Comparison of ENCODE assay signal across 12 cellular contexts in genomic region chr4:97984545-97985131, GRCh38.
DNase-seq lines count a peak whose midpoint lies in the region; ATAC-seq and TF ChIP-seq lines count a peak whose summit lies in the region.
"Had no signal": no experiment of that assay in that cellular context is flagged by ENCODE, and none has a peak within 500 bp of the region (broad histone marks: within the 10 kb centered on the region; RNA-seq: fewer than 3 reads in every experiment).

No MANE protein-coding gene starts in this region.

- H3K36me3 Mint-ChIP-seq in activated CD4-positive, alpha-beta T cell treated with anti-CD3 and anti-CD28 coated beads for 36 hours (ENCODE audit: low read depth): no peaks in the 10 kb centered on the region
- no peaks in the 10 kb centered on the region for H3K36me3 Mint-ChIP-seq in endothelial cell (ENCODE audit: low read depth, unreplicated experiment)
- H3K36me3 Mint-ChIP-seq: IgD-negative memory B cell had no signal

- peak; percentile 23 for DNase-seq in activated CD4-positive, alpha-beta T cell treated with anti-CD3 and anti-CD28 coated beads for 36 hours
- DNase-seq in activated CD4-positive, alpha-beta T cell treated with anti-CD3 and anti-CD28 coated beads for 4 hours: no peak
- DNase-seq in endothelial cell (ENCODE audit: low spot score): peak; percentile 20
- DNase-seq in smooth muscle cell (lab: John Stamatoyannopoulos, UW; ENCODE audit: unreplicated experiment): no peak
- no peak for DNase-seq in RKO (ENCODE audit: low spot score)
- DNase-seq: body of pancreas, NCI-H446 treated with DMSO at 0.1 percent for 48 hours, T-helper 1 cell had no signal

- H2AFZ ChIP-seq in OCI-LY3 (ENCODE audit: low read depth, low read length) (no peak overlapping the region), smooth muscle cell (ENCODE audit: low read depth) (no peak overlapping the region)

- TF ChIP-seq CTCF in OCI-LY3 (IDR thresholded peaks at IDR 0.05; ENCODE audit: low read depth, low read length) (peak; percentile 67), endothelial cell (IDR thresholded peaks at IDR 0.05; ENCODE audit: unreplicated experiment) (peak; percentile 82), smooth muscle cell (IDR thresholded peaks at IDR 0.05; ENCODE audit: borderline replicate concordance, insufficient read depth, poor library complexity, severe bottlenecking) (peak; percentile 40)

- no peaks in the 10 kb centered on the region for H3K4me1 Mint-ChIP-seq in activated CD4-positive, alpha-beta T cell treated with anti-CD3 and anti-CD28 coated beads for 36 hours
- H3K4me1 Mint-ChIP-seq in endothelial cell (ENCODE audit: unreplicated experiment): no peaks in the 10 kb centered on the region
- H3K4me1 Mint-ChIP-seq: IgD-negative memory B cell had no signal

- H3K9ac ChIP-seq in OCI-LY3 (ENCODE audit: low read length) (no peak overlapping the region), smooth muscle cell (ENCODE audit: low read depth) (no peak overlapping the region)

- no peaks in the 10 kb centered on the region for H3F3A ChIP-seq in smooth muscle cell (ENCODE audit: low read depth)

- no peaks in the 10 kb centered on the region for H3K9me3 Mint-ChIP-seq in activated CD4-positive, alpha-beta T cell treated with anti-CD3 and anti-CD28 coated beads for 36 hours (ENCODE audit: low read depth)
- H3K9me3 Mint-ChIP-seq in endothelial cell (ENCODE audit: unreplicated experiment): no peaks in the 10 kb centered on the region
- H3K9me3 Mint-ChIP-seq: IgD-negative memory B cell had no signal

- no peak overlapping the region for H3K4me3 ChIP-seq in OCI-LY3 (ENCODE audit: low read length)
- no peak overlapping the region for H3K4me3 ChIP-seq in smooth muscle cell
- H3K4me3 ChIP-seq: body of pancreas had no signal

- WGBS in smooth muscle cell (ENCODE audit: low lambda C conversion rate): 56% methylated on average over 5 of the region's 5 CpGs

- no peaks in the 10 kb centered on the region for H3K9me3 ChIP-seq in OCI-LY3 (ENCODE audit: insufficient read depth, low read length)
- no peaks in the 10 kb centered on the region for H3K9me3 ChIP-seq in smooth muscle cell (replicated peaks; ENCODE audit: low read depth)
- H3K9me3 ChIP-seq: body of pancreas had no signal

- no peak overlapping the region for H3K27ac Mint-ChIP-seq in activated CD4-positive, alpha-beta T cell treated with anti-CD3 and anti-CD28 coated beads for 36 hours
- H3K27ac Mint-ChIP-seq in endothelial cell (ENCODE audit: unreplicated experiment): no peak overlapping the region
- H3K27ac Mint-ChIP-seq: IgD-negative memory B cell had no signal

- no peak for ATAC-seq in activated CD4-positive, alpha-beta T cell treated with anti-CD3 and anti-CD28 coated beads for 36 hours
- ATAC-seq in GM21723 (IDR thresholded peaks at IDR 0.05; ENCODE audit: unreplicated experiment) (no peak), HG02759 (IDR thresholded peaks at IDR 0.05; ENCODE audit: unreplicated experiment) (no peak)
- ATAC-seq: body of pancreas had no signal

- H3K36me3 ChIP-seq in OCI-LY3 (replicated peaks; ENCODE audit: low read depth, low read length) (no peaks in the 10 kb centered on the region), smooth muscle cell (ENCODE audit: low read depth) (no peaks in the 10 kb centered on the region)

- H3K27ac ChIP-seq in OCI-LY3 (ENCODE audit: low read length): no peak overlapping the region
- no peak overlapping the region for H3K27ac ChIP-seq in smooth muscle cell (ENCODE audit: low read depth)
- H3K27ac ChIP-seq: body of pancreas had no signal

- no peaks in the 10 kb centered on the region for H3K27me3 ChIP-seq in OCI-LY3 (ENCODE audit: low read depth, low read length)
- H3K27me3 ChIP-seq in smooth muscle cell (ENCODE audit: low read depth): no peaks in the 10 kb centered on the region
- H3K27me3 ChIP-seq: body of pancreas had no signal

- intact Hi-C loops in activated CD4-positive, alpha-beta T cell treated with anti-CD3 and anti-CD28 coated beads for 36 hours (cut with DNase I, micrococcal nuclease): no loop called here

- no peaks in the 10 kb centered on the region for H4K20me1 ChIP-seq in OCI-LY3 (ENCODE audit: insufficient read depth, low read length)
- H4K20me1 ChIP-seq in smooth muscle cell (ENCODE audit: low read depth): no peaks in the 10 kb centered on the region

- H3K4me1 ChIP-seq in OCI-LY3 (ENCODE audit: low read length): no peaks in the 10 kb centered on the region
- no peaks in the 10 kb centered on the region for H3K4me1 ChIP-seq in smooth muscle cell (ENCODE audit: low read depth)
- H3K4me1 ChIP-seq: body of pancreas had no signal

- H3K4me2 ChIP-seq in OCI-LY3 (ENCODE audit: low read length) (no peak overlapping the region), smooth muscle cell (no peak overlapping the region)

- H3K79me2 ChIP-seq in OCI-LY3 (ENCODE audit: low read length) (no peaks in the 10 kb centered on the region), smooth muscle cell (ENCODE audit: low read depth) (no peaks in the 10 kb centered on the region)

- no peaks in the 10 kb centered on the region for H3K27me3 Mint-ChIP-seq in activated CD4-positive, alpha-beta T cell treated with anti-CD3 and anti-CD28 coated beads for 36 hours
- H3K27me3 Mint-ChIP-seq in endothelial cell (ENCODE audit: unreplicated experiment): no peaks in the 10 kb centered on the region
- H3K27me3 Mint-ChIP-seq: IgD-negative memory B cell had no signal

- POLR2A ChIA-PET in activated CD4-positive, alpha-beta T cell treated with anti-CD3 and anti-CD28 coated beads for 36 hours (lab: Charles Lee): no interaction called here

- no peak overlapping the region for H3K4me3 Mint-ChIP-seq in activated CD4-positive, alpha-beta T cell treated with anti-CD3 and anti-CD28 coated beads for 36 hours
- no peak overlapping the region for H3K4me3 Mint-ChIP-seq in endothelial cell (ENCODE audit: unreplicated experiment)
- H3K4me3 Mint-ChIP-seq: IgD-negative memory B cell had no signal

- CTCF ChIA-PET in activated CD4-positive, alpha-beta T cell treated with anti-CD3 and anti-CD28 coated beads for 36 hours (lab: Charles Lee): no interaction called here

Comparison
In these comparisons a context has a peak if more than half of its experiments do, and no peak if none do; other contexts are left out.
1. DNase-seq: peak in activated CD4-positive, alpha-beta T cell treated with anti-CD3 and anti-CD28 coated beads for 36 hours (single experiment) and endothelial cell (single experiment); none in activated CD4-positive, alpha-beta T cell treated with anti-CD3 and anti-CD28 coated beads for 4 hours (0 of 2), smooth muscle cell (single experiment) and RKO (single experiment).
2. Peak in every context shown above with its lines, with median percentiles within 50 percentile points of each other: CTCF ChIP-seq.